Comparison of ENCODE assay signal across 8 cellular contexts in genomic region chr5:175444060-175444904, GRCh38.
DNase-seq lines count a peak whose midpoint lies in the region; ATAC-seq lines count a peak whose summit lies in the region.

Gene DRD1, minus strand, starts transcription at chr5:175444182. Its CDS starts 1,083 bp downstream, at chr5:175443099.

- peak; percentile 84 for DNase-seq in DMS53 (lab: John Stamatoyannopoulos, UW)
- DNase-seq in activated CD4-positive, alpha-beta T cell treated with anti-CD3 and anti-CD28 coated beads for 4 hours, result peak; percentile 41 to 53
- peak; percentile 43 for DNase-seq in medulla oblongata (ENCODE audit: extremely low spot score)
- peak; percentile 75 for DNase-seq in stimulated activated CD8-positive, alpha-beta memory T cell treated with anti-CD3 and anti-CD28 coated beads, Interleukin-4, amount 100 ng/mL, for 48 hours
- no peak for DNase-seq in HuH-7 (ENCODE audit: low spot score)
- DNase-seq in kidney glomerular epithelial cell (lab: John Stamatoyannopoulos, UW), result no peak

- ATAC-seq in HG03103 (IDR thresholded peaks at IDR 0.05; ENCODE audit: low read depth, unreplicated experiment), result peak; percentile 74

- peak within 1 kb of the TSS; percentile 65 for H3K27ac ChIP-seq in cingulate gyrus (ENCODE audit: low read depth, low read length)

Comparison
In these comparisons a context has a peak if more than half of its experiments do, and no peak if none do; other contexts are left out.
1. DNase-seq: peak in DMS53 (single experiment), activated CD4-positive, alpha-beta T cell treated with anti-CD3 and anti-CD28 coated beads for 4 hours (2 of 2), medulla oblongata (single experiment) and stimulated activated CD8-positive, alpha-beta memory T cell treated with anti-CD3 and anti-CD28 coated beads, Interleukin-4, amount 100 ng/mL, for 48 hours (single experiment); none in HuH-7 (single experiment) and kidney glomerular epithelial cell (single experiment).